8 cellular contexts compared by ENCODE assay signal in the genomic region with DNA sequence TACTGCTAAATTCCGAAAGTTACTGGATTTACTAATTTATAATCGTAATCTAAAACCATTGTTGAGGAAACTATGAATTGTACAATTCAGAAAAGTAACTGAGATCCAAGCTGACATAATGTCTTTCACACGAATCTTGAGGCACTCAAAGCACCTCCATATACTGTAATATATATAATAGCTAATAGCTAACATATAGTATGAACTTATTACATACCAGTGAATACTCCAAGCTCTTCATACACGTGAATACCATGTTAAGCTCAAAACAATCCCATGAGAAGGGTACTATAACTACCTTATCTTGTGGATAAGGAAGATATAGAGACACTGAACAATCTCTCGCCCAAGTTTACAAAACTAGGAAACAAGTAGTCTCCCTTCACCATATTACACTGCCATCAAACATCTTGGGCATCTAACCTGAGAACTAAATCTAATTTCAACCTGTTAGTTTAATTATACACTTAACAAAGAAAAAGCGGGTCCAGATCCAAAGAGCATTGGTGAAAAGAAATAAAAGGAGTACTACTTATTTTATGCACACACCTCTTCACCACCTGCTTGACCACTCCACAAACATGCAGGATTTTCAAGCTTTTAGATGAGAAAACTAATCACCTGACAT. TPM values are rescaled to one million over a fixed set of nuclear protein-coding genes. Genes with fewer than 3 reads are reported as not detected.
DNase-seq lines count a peak whose midpoint lies in the region; ATAC-seq, FAIRE-seq and TF ChIP-seq lines count a peak whose summit lies in the region.

No MANE protein-coding gene starts in this region.

- DNase-seq in AG04449 (ENCODE audit: low read depth, low spot score) = no peak
- peak in 1 of 4 experiments; percentile 33 for DNase-seq in K562 (ENCODE audit: extremely low read depth in 1 of 4, low spot score in 3 of 4)
- DNase-seq in NCI-H2227 treated with DMSO at 0.1 percent for 48 hours (lab: John Stamatoyannopoulos, UW) = no peak
- no peak for DNase-seq in NCI-H1105 (lab: John Stamatoyannopoulos, UW)
- DNase-seq in hepatic stellate cell (ENCODE audit: low spot score) = no peak

- peak overlapping the region; percentile 94 for H3K4me2 ChIP-seq in K562 (ENCODE audit: insufficient read depth, low read length)

- 0 out of 2 replicates have a peak overlapping the region, but pooled peaks have one; percentile 99 for H2AFZ ChIP-seq in K562 (ENCODE audit: low read depth, low read length)

- CTCF ChIA-PET in AG04449 (lab: Yijun Ruan, JAX) (interaction anchor here (1.1 to 5.1 kb wide), 4 partner anchors 15 to 51 kb away, joined by 3 to 40 read pairs (median 3); no protein-coding TSS in a partner anchor), K562 (lab: Yijun Ruan, JAX; ENCODE audit: low intra/inter-chr PET ratio) (no interaction called here)

- BruUV-seq in K562 (replicated peaks; lab: Mats Ljungman, UMichigan) = no TSS peak

- H3K36me3 ChIP-seq in HUES64 (ENCODE audit: insufficient read depth, low read length) (peaks cover 32% of the 10 kb centered on the region), K562 (ENCODE audit: control insufficient read depth, insufficient read depth, low read length) (peaks cover 31% of the 10 kb centered on the region)

- in situ Hi-C loops in K562 (cut with MboI) = no loop called here

- no peak for TF ChIP-seq POLR2A in K562 (conservative IDR thresholded peaks at IDR 0.05)

- H3K27me3 ChIP-seq in HUES64 (ENCODE audit: insufficient read depth, low read length) (no peaks in the 10 kb centered on the region), K562 (ENCODE audit: control insufficient read depth in 2 of 2, insufficient read depth in 2 of 2, low read length in 2 of 2) (no peaks in the 10 kb centered on the region), mononuclear cell (ENCODE audit: insufficient read depth, low read length) (no peaks in the 10 kb centered on the region)

- H3K9me3 ChIP-seq in HUES64 (ENCODE audit: insufficient read depth, low read depth, low read length) = no peaks in the 10 kb centered on the region
- H3K9me3 ChIP-seq in K562 (replicated peaks; ENCODE audit: control insufficient read depth, insufficient read depth, low read depth, low read length) = no peaks in the 10 kb centered on the region
- H3K9me3 ChIP-seq in mononuclear cell (ENCODE audit: low read depth, low read length) = no peaks in the 10 kb centered on the region

- WGBS in HUES64 = 58% methylated on average over 4 of the region's 6 CpGs
- WGBS in K562 (ENCODE audit: insufficient coverage, low coverage, missing lambda C conversion rate) = 0% methylated on average over 6 of the region's 6 CpGs

- H3K27ac ChIP-seq in HUES64 (ENCODE audit: low read depth, low read length) (peak overlapping the region; percentile 100), K562 (ENCODE audit: extremely low read depth, low read depth, low read length) (peak overlapping the region; percentile 100)

- POLR2A ChIA-PET in AG04449 (lab: Yijun Ruan, JAX) (interaction anchor here (0.6 to 2.6 kb wide), 2 partner anchors 21 to 46 kb away, joined by 3 to 12 read pairs; a partner anchor contains a TSS), K562 (lab: Yijun Ruan, JAX) (interaction anchor here (0.6 to 6.9 kb wide), 8 partner anchors 10 to 45 kb away, joined by 3 to 126 read pairs (median 10); a partner anchor contains a TSS)

- TF ChIP-seq CTCF in AG04449 (IDR thresholded peaks at IDR 0.05; ENCODE audit: insufficient read depth, low read length, missing control alignments) (no peak), K562 (IDR thresholded peaks at IDR 0.05 in 2 of 3, conservative IDR thresholded peaks at IDR 0.05 in 1 of 3; ENCODE audit: insufficient read depth in 2 of 3, low read depth in 1 of 3, low read length in 3 of 3) (no peak)

- no peak for TF ChIP-seq RAD21 in K562 (CRISPR knock-in tag; conservative IDR thresholded peaks at IDR 0.05 in 1 of 2, IDR thresholded peaks at IDR 0.05 in 1 of 2)

- no peak for TF ChIP-seq EP300 in K562 (IDR thresholded peaks at IDR 0.05; ENCODE audit: low read length)

- H3K9me1 ChIP-seq in K562 (ENCODE audit: control insufficient read depth, insufficient read depth, low read length) = no peaks in the 10 kb centered on the region

- FAIRE-seq in K562 (lab: Jason Lieb, UNC) = no peak

- intact Hi-C loops in K562 (cut with micrococcal nuclease) = loop anchor here (1.0 kb wide), 1 partner anchor 22 kb away; a partner anchor contains a TSS

- peak; percentile 6; the same call in 2 of the 3 replicates for ATAC-seq in K562
- ATAC-seq in GM18511 (IDR thresholded peaks at IDR 0.05; ENCODE audit: unreplicated experiment) = no peak

- H3K4me1 ChIP-seq in HUES64 (ENCODE audit: insufficient read depth, low read length) = peaks cover 8% of the 10 kb centered on the region; the same call in 1 of the 2 replicates
- peaks cover 8 to 9% of the 10 kb centered on the region in 2 experiments; a peak in 3 of 5 replicates for H3K4me1 ChIP-seq in K562 (replicated peaks in 1 of 2; ENCODE audit: control insufficient read depth in 2 of 2, insufficient read depth in 2 of 2, low read length in 2 of 2)
- H3K4me1 ChIP-seq in mononuclear cell (ENCODE audit: insufficient read depth, low read length) = peaks cover 36% of the 10 kb centered on the region

- H3K79me2 ChIP-seq in K562 (ENCODE audit: control insufficient read depth, insufficient read depth, low read length) = peaks cover 85% of the 10 kb centered on the region

- H3K9ac ChIP-seq in HUES64 (ENCODE audit: low read depth, low read length) (peak overlapping the region; percentile 97), K562 (ENCODE audit: insufficient read depth in 1 of 2, low read depth in 2 of 2, low read length in 2 of 2) (peak overlapping the region; percentile 98 to 99; a peak in 3 of 4 replicates)

- H4K20me1 ChIP-seq in K562 (replicated peaks; ENCODE audit: control insufficient read depth, insufficient read depth, low read length) = no peaks in the 10 kb centered on the region

- peak overlapping the region; percentile 77 for H3K4me3 ChIP-seq in AG04449 (ENCODE audit: low read depth, low read length)
- peak overlapping the region; percentile 95 for H3K4me3 ChIP-seq in HUES64 (ENCODE audit: low read length)
- peak overlapping the region; percentile 70 for H3K4me3 ChIP-seq in K562
- H3K4me3 ChIP-seq in mononuclear cell (ENCODE audit: low read length) = peak overlapping the region; percentile 96

RNA-seq across cellular contexts. Expression of a gene that starts 1.0 kb away (rescaled TPM):
- polyA plus RNA-seq in HUES64 (2013, experiment 1 of 2) = 31.4 TPM
- 41.1 TPM for polyA plus RNA-seq in HUES64 (2013, experiment 2 of 2)
- 18.1 and 50.6 TPM in 2 replicates for total RNA-seq in K562 (2011; cell fraction: chromatin; rRNA removed; ENCODE audit: low replicate concordance)
- total RNA-seq in K562 (2011; cell fraction: nucleolus; rRNA removed) = 20.3 and 22.2 TPM in 2 replicates
- 44.2 and 69.5 TPM in 2 replicates for total RNA-seq in K562 (2011; cell fraction: nucleoplasm; rRNA removed)
- 25.9 and 43.5 TPM in 2 replicates for total RNA-seq in K562 (2014; rRNA removed)
- total RNA-seq in K562 (2014; rRNA removed; fragmentation: Illumina TruSeq; extraction: Trizol) = 35.5 and 37.3 TPM in 2 replicates
- 52.0 and 52.3 TPM in 2 replicates for total RNA-seq in K562 (2015; rRNA removed; fragmentation: Illumina TruSeq; extraction: Trizol)
- 64.9 and 76.9 TPM in 2 replicates for total RNA-seq in K562 (2021)
- polyA plus RNA-seq in K562 (2011; rRNA removed) = 44.1 and 51.8 TPM in 2 replicates
- polyA plus RNA-seq in K562 (2011; cell fraction: cytosol; rRNA removed) = 5.7 and 14.6 TPM in 2 replicates
- 17.8 and 23.6 TPM in 2 replicates for polyA plus RNA-seq in K562 (2011; cell fraction: nucleus; rRNA removed)
- 34.9 and 46.6 TPM in 2 replicates for polyA plus RNA-seq in K562 (2012)
- polyA plus RNA-seq in K562 (2014; fragmentation: Illumina TruSeq; extraction: Trizol) = 32.5 and 50.4 TPM in 2 replicates
- 10 to 100 TPM; 14.6 to 22.5 TPM for polyA plus RNA-seq in K562 (2014; fragmentation: Nextera tagmentation; extraction: Ambion mirVana)
- polyA plus RNA-seq in K562 (2014; rRNA removed) = 29.1 and 38.4 TPM in 2 replicates
- 22.7 and 29.5 TPM in 2 replicates for polyA minus RNA-seq in K562 (2011; rRNA and poly(A)+ RNA removed)
- polyA minus RNA-seq in K562 (2011; cell fraction: cytosol; rRNA and poly(A)+ RNA removed) = 8.8 and 13.9 TPM in 2 replicates
- 19.5 and 47.7 TPM in 2 replicates for polyA minus RNA-seq in K562 (2011; cell fraction: nucleus; rRNA and poly(A)+ RNA removed)
- 11.4 TPM for total RNA-seq in mononuclear cell

RNA-seq across cellular contexts. Expression of a gene that starts 1.5 kb away (rescaled TPM):
- polyA plus RNA-seq in HUES64 (2013, experiment 1 of 2) = 65.8 TPM
- polyA plus RNA-seq in HUES64 (2013, experiment 2 of 2) = 83.0 TPM
- total RNA-seq in K562 (2011; cell fraction: chromatin; rRNA removed; ENCODE audit: low replicate concordance) = 19.9 and 66.6 TPM in 2 replicates
- total RNA-seq in K562 (2011; cell fraction: nucleolus; rRNA removed) = 9.0 and 11.3 TPM in 2 replicates
- 24.3 and 29.8 TPM in 2 replicates for total RNA-seq in K562 (2011; cell fraction: nucleoplasm; rRNA removed)
- 69.9 and 90.8 TPM in 2 replicates for total RNA-seq in K562 (2014; rRNA removed)
- 133 and 155 TPM in 2 replicates for total RNA-seq in K562 (2014; rRNA removed; fragmentation: Illumina TruSeq; extraction: Trizol)
- 102 and 107 TPM in 2 replicates for total RNA-seq in K562 (2015; rRNA removed; fragmentation: Illumina TruSeq; extraction: Trizol)
- 73.8 and 74.9 TPM in 2 replicates for total RNA-seq in K562 (2021)
- polyA plus RNA-seq in K562 (2011; rRNA removed) = 54.0 and 90.8 TPM in 2 replicates
- 8.2 and 22.0 TPM in 2 replicates for polyA plus RNA-seq in K562 (2011; cell fraction: cytosol; rRNA removed)
- 13.8 and 18.3 TPM in 2 replicates for polyA plus RNA-seq in K562 (2011; cell fraction: nucleus; rRNA removed)
- polyA plus RNA-seq in K562 (2012) = 63.8 and 71.3 TPM in 2 replicates
- 90.0 and 123 TPM in 2 replicates for polyA plus RNA-seq in K562 (2014; fragmentation: Illumina TruSeq; extraction: Trizol)
- 10 to 100 TPM; 81.7 to 86.0 TPM for polyA plus RNA-seq in K562 (2014; fragmentation: Nextera tagmentation; extraction: Ambion mirVana)
- 71.5 and 81.0 TPM in 2 replicates for polyA plus RNA-seq in K562 (2014; rRNA removed)
- 83.0 and 83.6 TPM in 2 replicates for polyA minus RNA-seq in K562 (2011; rRNA and poly(A)+ RNA removed)
- 30.4 and 37.2 TPM in 2 replicates for polyA minus RNA-seq in K562 (2011; cell fraction: cytosol; rRNA and poly(A)+ RNA removed)
- 14.5 and 29.0 TPM in 2 replicates for polyA minus RNA-seq in K562 (2011; cell fraction: nucleus; rRNA and poly(A)+ RNA removed)
- 0.84 TPM for total RNA-seq in mononuclear cell

RNA-seq across cellular contexts. Expression of a gene that starts 21.5 kb away (rescaled TPM):
- 362 TPM for polyA plus RNA-seq in HUES64 (2013, experiment 1 of 2)
- polyA plus RNA-seq in HUES64 (2013, experiment 2 of 2) = 427 TPM
- 46.7 and 153 TPM in 2 replicates for total RNA-seq in K562 (2011; cell fraction: chromatin; rRNA removed; ENCODE audit: low replicate concordance)
- 21.3 and 35.3 TPM in 2 replicates for total RNA-seq in K562 (2011; cell fraction: nucleolus; rRNA removed)
- total RNA-seq in K562 (2011; cell fraction: nucleoplasm; rRNA removed) = 54.8 and 92.8 TPM in 2 replicates
- total RNA-seq in K562 (2014; rRNA removed) (121 and 122 TPM in 2 replicates), K562 (2014; rRNA removed; fragmentation: Illumina TruSeq; extraction: Trizol) (245 and 271 TPM in 2 replicates), K562 (2015; rRNA removed; fragmentation: Illumina TruSeq; extraction: Trizol) (238 and 259 TPM in 2 replicates), K562 (2021) (180 and 184 TPM in 2 replicates), mononuclear cell (240 TPM)
- polyA plus RNA-seq in K562 (2011; rRNA removed) (293 and 356 TPM in 2 replicates), K562 (2014; fragmentation: Illumina TruSeq; extraction: Trizol) (184 and 217 TPM in 2 replicates), K562 (2014; fragmentation: Nextera tagmentation; extraction: Ambion mirVana) (100 to 1,000 TPM; 254 to 290 TPM), K562 (2014; rRNA removed) (101 and 121 TPM in 2 replicates)
- polyA plus RNA-seq in K562 (2011; cell fraction: cytosol; rRNA removed) = 37.8 and 116 TPM in 2 replicates
- 94.3 and 254 TPM in 2 replicates for polyA plus RNA-seq in K562 (2011; cell fraction: nucleus; rRNA removed)
- polyA plus RNA-seq in K562 (2012) = 171 and 344 TPM in 2 replicates
- 286 and 479 TPM in 2 replicates for polyA minus RNA-seq in K562 (2011; rRNA and poly(A)+ RNA removed)
- polyA minus RNA-seq in K562 (2011; cell fraction: cytosol; rRNA and poly(A)+ RNA removed) = 124 and 144 TPM in 2 replicates
- 29.1 and 78.5 TPM in 2 replicates for polyA minus RNA-seq in K562 (2011; cell fraction: nucleus; rRNA and poly(A)+ RNA removed)

RNA-seq across cellular contexts. Expression of a gene that starts 46.5 kb away (rescaled TPM):
- polyA plus RNA-seq in HUES64 (2013, experiment 1 of 2) = 46.4 TPM
- 53.9 TPM for polyA plus RNA-seq in HUES64 (2013, experiment 2 of 2)
- 14.7 and 30.8 TPM in 2 replicates for total RNA-seq in K562 (2011; cell fraction: chromatin; rRNA removed; ENCODE audit: low replicate concordance)
- total RNA-seq in K562 (2011; cell fraction: nucleolus; rRNA removed) = 7.8 and 10.1 TPM in 2 replicates
- total RNA-seq in K562 (2011; cell fraction: nucleoplasm; rRNA removed) = 20.1 and 30.2 TPM in 2 replicates
- total RNA-seq in K562 (2014; rRNA removed) (32.0 and 37.8 TPM in 2 replicates), K562 (2014; rRNA removed; fragmentation: Illumina TruSeq; extraction: Trizol) (51.0 and 59.0 TPM in 2 replicates), K562 (2015; rRNA removed; fragmentation: Illumina TruSeq; extraction: Trizol) (34.3 and 39.7 TPM in 2 replicates), K562 (2021) (43.0 and 43.6 TPM in 2 replicates), mononuclear cell (35.8 TPM)
- polyA plus RNA-seq in K562 (2011; rRNA removed) (40.3 and 40.8 TPM in 2 replicates), K562 (2014; fragmentation: Illumina TruSeq; extraction: Trizol) (50.5 and 51.9 TPM in 2 replicates), K562 (2014; fragmentation: Nextera tagmentation; extraction: Ambion mirVana) (10 to 100 TPM; 47.1 to 57.7 TPM), K562 (2014; rRNA removed) (39.0 and 39.2 TPM in 2 replicates)
- 11.1 and 19.7 TPM in 2 replicates for polyA plus RNA-seq in K562 (2011; cell fraction: cytosol; rRNA removed)
- polyA plus RNA-seq in K562 (2011; cell fraction: nucleus; rRNA removed) = 10.6 and 15.7 TPM in 2 replicates
- 34.4 and 49.6 TPM in 2 replicates for polyA plus RNA-seq in K562 (2012)
- polyA minus RNA-seq in K562 (2011; rRNA and poly(A)+ RNA removed) = 29.5 and 36.6 TPM in 2 replicates
- polyA minus RNA-seq in K562 (2011; cell fraction: cytosol; rRNA and poly(A)+ RNA removed) = 13.2 and 14.2 TPM in 2 replicates
- polyA minus RNA-seq in K562 (2011; cell fraction: nucleus; rRNA and poly(A)+ RNA removed) = 7.1 and 12.0 TPM in 2 replicates
